ENCODE assay signal across 9 cellular contexts in the genomic region with DNA sequence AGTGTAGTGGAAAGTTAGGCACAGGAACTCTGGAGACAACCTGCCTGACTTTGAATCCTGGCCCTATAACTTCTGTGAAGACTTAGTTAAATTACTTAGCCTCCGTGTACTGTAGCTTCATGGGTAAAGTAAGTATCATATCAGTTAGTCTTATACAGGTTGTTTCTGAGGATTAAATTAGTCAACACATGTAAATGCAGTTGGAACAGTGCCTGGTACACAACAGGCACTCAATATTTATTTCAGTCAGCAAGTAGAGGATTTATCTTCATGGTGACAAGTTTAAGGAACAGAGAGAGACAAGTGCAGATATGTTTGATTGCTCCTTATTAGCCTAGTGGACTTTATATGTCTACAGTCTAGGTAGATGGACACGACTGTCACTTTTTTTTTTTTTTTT. TPM values are rescaled to one million over a fixed set of nuclear protein-coding genes. Genes with fewer than 3 reads are reported as not detected.
DNase-seq lines count a peak whose midpoint lies in the region; ATAC-seq, FAIRE-seq and TF ChIP-seq lines count a peak whose summit lies in the region.
"Had no signal": no experiment of that assay in that cellular context is flagged by ENCODE, and none has a peak within 500 bp of the region (broad histone marks: within the 10 kb centered on the region; RNA-seq: fewer than 3 reads in every experiment).

No MANE protein-coding gene starts in this region.

- FAIRE-seq in D721Med (lab: Jason Lieb, UNC) = no peak

- H2AFZ ChIP-seq in GM23338 = no peak overlapping the region

- DNase-seq in GM23338 (ENCODE audit: low spot score) = no peak
- no peak for DNase-seq in SK-N-MC (ENCODE audit: low read depth, low spot score)
- DNase-seq in epithelial cell of esophagus (ENCODE audit: low read depth) = peak; percentile 35
- DNase-seq in psoas muscle = no peak
- DNase-seq in D721Med (ENCODE audit: insufficient read length, low spot score) = no peak
- DNase-seq in BE2C = no peak
- DNase-seq: NCI-H2029 had no signal

- H3K36me3 ChIP-seq in GM23338 (ENCODE audit: insufficient read depth) (no peaks in the 10 kb centered on the region), SK-N-MC (ENCODE audit: insufficient read depth, low read length) (no peaks in the 10 kb centered on the region), psoas muscle (ENCODE audit: insufficient read depth in 1 of 2, low read depth in 1 of 2) (peaks cover 0 to 9% of the 10 kb centered on the region in 2 donors), BE2C (no peaks in the 10 kb centered on the region)

- no peaks in the 10 kb centered on the region for H3K36me3 Mint-ChIP-seq in GM23338 (ENCODE audit: low read depth)

- H3F3A ChIP-seq in GM23338 (replicated peaks; ENCODE audit: low read depth) = no peaks in the 10 kb centered on the region

- H3K9me2 ChIP-seq in GM23338 (ENCODE audit: insufficient read depth) = no peaks in the 10 kb centered on the region

- intact Hi-C loops in psoas muscle (cut with DNase I) = loop anchor here in 1 of 2 donors (10.0 kb wide), 1 partner anchor 309 kb away; no protein-coding TSS in a partner anchor

- TF ChIP-seq CTCF in GM23338 (conservative IDR thresholded peaks at IDR 0.05; ENCODE audit: low read depth in 2 of 2) (no peak), epithelial cell of esophagus (IDR thresholded peaks at IDR 0.05; ENCODE audit: insufficient read depth, low read depth, low read length, missing control alignments) (no peak), psoas muscle (IDR thresholded peaks at IDR 0.05) (no peak), D721Med (IDR thresholded peaks at IDR 0.05; ENCODE audit: insufficient read depth, missing control alignments) (no peak), BE2C (IDR thresholded peaks at IDR 0.05; ENCODE audit: low read depth, low read length) (no peak)

- peak overlapping the region; percentile 90 for H3K4me3 Mint-ChIP-seq in GM23338

- no peak overlapping the region for H3K27ac Mint-ChIP-seq in GM23338

- H4K20me1 ChIP-seq in GM23338 (replicated peaks; ENCODE audit: insufficient read depth) = no peaks in the 10 kb centered on the region

- WGBS in psoas muscle, 3 donors = 53 to 88% (median 78%) methylated on average over 2 of the region's 2 CpGs

- H3K4me1 ChIP-seq in GM23338 (ENCODE audit: insufficient read depth) (peaks cover 22% of the 10 kb centered on the region), psoas muscle (peaks cover 6% of the 10 kb centered on the region), BE2C (no peaks in the 10 kb centered on the region; the same call in 1 of the 2 replicates)

- peaks cover 11% of the 10 kb centered on the region; the same call in 2 of the 3 replicates for H3K4me1 Mint-ChIP-seq in GM23338

- no peak overlapping the region for H3K9ac ChIP-seq in SK-N-MC (ENCODE audit: insufficient read length)

- H3K27me3 ChIP-seq in GM23338 (ENCODE audit: insufficient read depth) = peaks cover 62% of the 10 kb centered on the region
- peaks cover 0 to 11% (median 3%) of the 10 kb centered on the region in 3 donors for H3K27me3 ChIP-seq in psoas muscle (ENCODE audit: insufficient read depth in 3 of 3, low read length in 2 of 3)
- peaks cover 77% of the 10 kb centered on the region for H3K27me3 ChIP-seq in BE2C

- H3K27me3 Mint-ChIP-seq in GM23338 (ENCODE audit: insufficient read depth, low read depth, poor library complexity) = peaks cover 55% of the 10 kb centered on the region

- H3K27ac ChIP-seq in GM23338 (ENCODE audit: low read depth) = no peak overlapping the region
- H3K27ac ChIP-seq in SK-N-MC = no peak overlapping the region
- no peak overlapping the region for H3K27ac ChIP-seq in psoas muscle

- no peaks in the 10 kb centered on the region for H3K79me2 ChIP-seq in GM23338 (replicated peaks; ENCODE audit: insufficient read depth)

- no peaks in the 10 kb centered on the region for H3K9me3 ChIP-seq in SK-N-MC (ENCODE audit: low read depth, low read length)
- no peaks in the 10 kb centered on the region for H3K9me3 ChIP-seq in psoas muscle
- H3K9me3 ChIP-seq in BE2C = no peaks in the 10 kb centered on the region

- H3K9me3 Mint-ChIP-seq in GM23338 = no peaks in the 10 kb centered on the region

- ATAC-seq in GM23338 (no peak), psoas muscle (no peak), GM21737 (IDR thresholded peaks at IDR 0.05; ENCODE audit: unreplicated experiment) (no peak)
- ATAC-seq: activated CD4-positive, CD25-positive, alpha-beta regulatory T cell treated with anti-CD3 and anti-CD28 coated beads, Interleukin-2, amount 50 U/mL, for 24 hours had no signal

- peak overlapping the region; percentile 89 for H3K4me2 ChIP-seq in GM23338

- H3K4me3 ChIP-seq in GM23338 (peak overlapping the region; percentile 86), SK-N-MC (peak overlapping the region; percentile 88), epithelial cell of esophagus (ENCODE audit: low read length) (peak overlapping the region; percentile 70), psoas muscle (peak overlapping the region; percentile 78), BE2C (ENCODE audit: low read depth, low read length) (no peak overlapping the region)

TF ChIP-seq in GM23338, 12 proteins besides CTCF, POLR2A, EP300 and RAD21:
- TF ChIP-seq, protein P1, sequence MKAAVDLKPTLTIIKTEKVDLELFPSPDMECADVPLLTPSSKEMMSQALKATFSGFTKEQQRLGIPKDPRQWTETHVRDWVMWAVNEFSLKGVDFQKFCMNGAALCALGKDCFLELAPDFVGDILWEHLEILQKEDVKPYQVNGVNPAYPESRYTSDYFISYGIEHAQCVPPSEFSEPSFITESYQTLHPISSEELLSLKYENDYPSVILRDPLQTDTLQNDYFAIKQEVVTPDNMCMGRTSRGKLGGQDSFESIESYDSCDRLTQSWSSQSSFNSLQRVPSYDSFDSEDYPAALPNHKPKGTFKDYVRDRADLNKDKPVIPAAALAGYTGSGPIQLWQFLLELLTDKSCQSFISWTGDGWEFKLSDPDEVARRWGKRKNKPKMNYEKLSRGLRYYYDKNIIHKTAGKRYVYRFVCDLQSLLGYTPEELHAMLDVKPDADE (IDR thresholded peaks at IDR 0.05) = no peak
- TF ChIP-seq POLR2AphosphoS5 (IDR thresholded peaks at IDR 0.05; ENCODE audit: low read depth) = no peak
- no peak for TF ChIP-seq STAT1 (IDR thresholded peaks at IDR 0.05; ENCODE audit: unreplicated experiment)
- no peak for TF ChIP-seq NANOG (IDR thresholded peaks at IDR 0.05; ENCODE audit: borderline replicate concordance)
- no peak for TF ChIP-seq JUNB (IDR thresholded peaks at IDR 0.05; ENCODE audit: unreplicated experiment)
- no peak for TF ChIP-seq ZNF114 (CRISPR knock-in tag; IDR thresholded peaks at IDR 0.05)
- TF ChIP-seq, protein P2, sequence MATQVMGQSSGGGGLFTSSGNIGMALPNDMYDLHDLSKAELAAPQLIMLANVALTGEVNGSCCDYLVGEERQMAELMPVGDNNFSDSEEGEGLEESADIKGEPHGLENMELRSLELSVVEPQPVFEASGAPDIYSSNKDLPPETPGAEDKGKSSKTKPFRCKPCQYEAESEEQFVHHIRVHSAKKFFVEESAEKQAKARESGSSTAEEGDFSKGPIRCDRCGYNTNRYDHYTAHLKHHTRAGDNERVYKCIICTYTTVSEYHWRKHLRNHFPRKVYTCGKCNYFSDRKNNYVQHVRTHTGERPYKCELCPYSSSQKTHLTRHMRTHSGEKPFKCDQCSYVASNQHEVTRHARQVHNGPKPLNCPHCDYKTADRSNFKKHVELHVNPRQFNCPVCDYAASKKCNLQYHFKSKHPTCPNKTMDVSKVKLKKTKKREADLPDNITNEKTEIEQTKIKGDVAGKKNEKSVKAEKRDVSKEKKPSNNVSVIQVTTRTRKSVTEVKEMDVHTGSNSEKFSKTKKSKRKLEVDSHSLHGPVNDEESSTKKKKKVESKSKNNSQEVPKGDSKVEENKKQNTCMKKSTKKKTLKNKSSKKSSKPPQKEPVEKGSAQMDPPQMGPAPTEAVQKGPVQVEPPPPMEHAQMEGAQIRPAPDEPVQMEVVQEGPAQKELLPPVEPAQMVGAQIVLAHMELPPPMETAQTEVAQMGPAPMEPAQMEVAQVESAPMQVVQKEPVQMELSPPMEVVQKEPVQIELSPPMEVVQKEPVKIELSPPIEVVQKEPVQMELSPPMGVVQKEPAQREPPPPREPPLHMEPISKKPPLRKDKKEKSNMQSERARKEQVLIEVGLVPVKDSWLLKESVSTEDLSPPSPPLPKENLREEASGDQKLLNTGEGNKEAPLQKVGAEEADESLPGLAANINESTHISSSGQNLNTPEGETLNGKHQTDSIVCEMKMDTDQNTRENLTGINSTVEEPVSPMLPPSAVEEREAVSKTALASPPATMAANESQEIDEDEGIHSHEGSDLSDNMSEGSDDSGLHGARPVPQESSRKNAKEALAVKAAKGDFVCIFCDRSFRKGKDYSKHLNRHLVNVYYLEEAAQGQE (IDR thresholded peaks at IDR 0.05; ENCODE audit: unreplicated experiment) = no peak
- no peak for TF ChIP-seq EZH2 (IDR thresholded peaks at IDR 0.05; ENCODE audit: low read depth, unreplicated experiment)
- no peak for TF ChIP-seq CREB1 (CRISPR knock-in tag; IDR thresholded peaks at IDR 0.05; ENCODE audit: low read depth)

RNA-seq across cellular contexts. Expression of a gene that starts 2.7 kb away (rescaled TPM):
- total RNA-seq in GM23338 (2014; rRNA removed; shearing (Covaris generic)) = 0.35 and 0.66 TPM in 2 replicates
- polyA plus RNA-seq in GM23338 (2016; fragmentation: Nextera tagmentation; extraction: Ambion mirVana) (1.5 and 2.1 TPM in 2 replicates), psoas muscle (1 to 10 TPM in 2 of 3 donors, under 1 TPM in 1; 0.61 to 2.4 (median 1.6) TPM)
- 1 to 10 TPM in 1 of 4 donors, under 1 TPM in 3; 0.42 to 1.1 (median 0.78) TPM for total RNA-seq in psoas muscle
- polyA plus RNA-seq in BE2C (2012; ENCODE audit: insufficient read depth, insufficient read length, low read depth) = not detected

RNA-seq across cellular contexts. Expression of a gene that starts 17.9 kb away (rescaled TPM):
- 56.8 and 61.1 TPM in 2 replicates for total RNA-seq in GM23338 (2014; rRNA removed; shearing (Covaris generic))
- polyA plus RNA-seq in GM23338 (2016; fragmentation: Nextera tagmentation; extraction: Ambion mirVana) (14.3 and 18.5 TPM in 2 replicates), psoas muscle (10 to 100 TPM in 2 of 3 donors, 1 to 10 TPM in 1; 6.2 to 10.6 (median 10.4) TPM)
- total RNA-seq in psoas muscle = 10 to 100 TPM; 13.2 to 22.0 (median 20.1) TPM
- polyA plus RNA-seq in BE2C (2012; ENCODE audit: insufficient read depth, insufficient read length, low read depth) = 14.7 TPM
